In the genomic region with DNA sequence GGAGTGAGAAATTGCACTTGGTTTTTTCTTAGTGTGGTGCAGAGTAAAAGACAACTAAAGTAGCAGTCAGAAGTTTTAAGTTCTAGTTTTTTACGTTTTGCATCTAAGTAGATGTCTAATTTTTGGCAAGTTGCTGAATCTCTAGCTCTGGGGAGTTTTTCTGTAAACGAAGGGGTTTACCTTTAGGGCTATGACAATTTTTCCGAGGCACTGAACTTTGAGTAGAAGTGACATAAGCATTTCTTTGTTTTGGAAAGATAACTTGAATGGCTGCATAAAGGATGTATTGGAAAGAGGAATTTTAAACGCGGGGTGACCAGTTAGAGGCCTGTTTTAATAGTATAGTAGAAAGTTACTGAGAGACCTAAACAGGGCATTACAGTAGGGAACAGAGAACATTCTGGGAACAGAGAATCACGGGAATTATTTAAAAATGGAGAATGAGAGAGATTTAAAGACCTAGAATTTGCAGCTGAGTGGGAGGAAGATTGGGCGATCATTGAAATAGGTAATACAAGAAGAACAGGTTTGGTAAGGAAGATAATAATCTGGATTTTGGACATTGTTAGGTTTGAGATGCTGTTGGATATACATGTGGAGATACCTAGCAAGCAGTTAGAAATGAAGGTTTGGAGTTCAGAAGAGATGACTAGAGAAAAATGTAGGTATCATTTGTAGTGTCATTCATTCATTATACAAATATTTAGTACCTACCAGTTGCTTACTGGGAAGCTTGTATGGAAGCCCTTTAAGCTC, we compare ENCODE assay signal across 1 cellular context.
TF ChIP-seq lines count a peak whose summit lies in the region.

No MANE protein-coding gene starts in this region.

TF ChIP-seq in H1, 55 proteins besides CTCF, POLR2A, EP300 and RAD21:
- TF ChIP-seq BCL11A (IDR thresholded peaks at IDR 0.05; ENCODE audit: low read depth in 2 of 2, low read length in 2 of 2) = no peak
- TF ChIP-seq GABPA (IDR thresholded peaks at IDR 0.05; ENCODE audit: borderline replicate concordance, insufficient read depth, low read length) = no peak
- no peak for TF ChIP-seq SRF (IDR thresholded peaks at IDR 0.05; ENCODE audit: low read depth, low read length)
- TF ChIP-seq PHF8 (conservative IDR thresholded peaks at IDR 0.05; ENCODE audit: low read depth, low read length) = no peak
- TF ChIP-seq CEBPB (IDR thresholded peaks at IDR 0.05; ENCODE audit: low read depth, low read length) = no peak
- TF ChIP-seq NANOG (IDR thresholded peaks at IDR 0.05; ENCODE audit: insufficient read depth, low read depth, low read length, poor library complexity, severe bottlenecking) = no peak
- no peak for TF ChIP-seq ASH2L (IDR thresholded peaks at IDR 0.05; ENCODE audit: low read length)
- TF ChIP-seq SUZ12 (IDR thresholded peaks at IDR 0.05; ENCODE audit: low read length) = no peak
TF ChIP-seq in H1: peak in this region for 0.
